ENCODE assay signal across 16 cellular contexts in the genomic region with DNA sequence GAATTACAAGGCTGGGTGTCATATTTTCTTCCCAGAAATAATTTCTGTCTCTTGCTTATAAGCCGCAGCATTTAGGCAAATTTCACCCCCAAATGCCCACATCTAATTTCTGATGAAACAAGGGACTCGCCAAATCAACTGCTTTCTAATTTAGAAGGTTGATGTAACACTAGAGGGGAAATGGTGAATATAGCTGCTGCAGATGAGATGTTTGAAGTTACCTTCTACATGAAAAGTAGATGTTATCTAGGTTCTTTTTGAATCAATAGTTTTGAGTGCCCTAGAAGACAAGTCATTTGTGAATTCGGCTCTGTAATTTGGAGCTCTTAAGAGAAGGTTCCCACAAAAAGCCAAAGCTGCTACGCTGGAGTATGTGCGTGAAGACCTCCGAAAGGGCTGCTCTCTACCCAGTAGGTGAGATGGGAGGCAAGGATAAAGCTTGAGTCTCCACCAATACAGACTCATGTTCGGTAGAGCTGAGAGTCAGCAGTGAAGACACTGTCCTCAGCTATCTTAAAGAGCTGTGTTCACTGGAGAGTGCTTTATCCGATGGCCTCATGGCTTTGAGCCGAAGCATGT.
DNase-seq lines count a peak whose midpoint lies in the region; ATAC-seq lines count a peak whose summit lies in the region.
"Had no signal": no experiment of that assay in that cellular context is flagged by ENCODE, and none has a peak within 500 bp of the region (broad histone marks: within the 10 kb centered on the region; RNA-seq: fewer than 3 reads in every experiment).

No MANE protein-coding gene starts in this region.

- H3K4me1 ChIP-seq in CD8-positive, alpha-beta memory T cell (ENCODE audit: insufficient read depth, low read length), result no peaks in the 10 kb centered on the region
- H3K4me1 ChIP-seq: BE2C had no signal

- no peaks in the 10 kb centered on the region for H3K4me1 Mint-ChIP-seq in activated T-cell treated with anti-CD3 and anti-CD28 coated beads, Interleukin-2, amount 50 U/mL, for 72 hours (ENCODE audit: low read depth)
- H3K4me1 Mint-ChIP-seq in CD8-positive, alpha-beta memory T cell, result peaks cover 0 to 8% (median 6%) of the 10 kb centered on the region in 3 donors
- peaks cover 0 to 7% (median 7%) of the 10 kb centered on the region in 3 donors for H3K4me1 Mint-ChIP-seq in T-cell

- no peaks in the 10 kb centered on the region for H3K27me3 Mint-ChIP-seq in activated T-cell treated with anti-CD3 and anti-CD28 coated beads, Interleukin-2, amount 50 U/mL, for 72 hours (ENCODE audit: low read depth)
- H3K27me3 Mint-ChIP-seq in CD8-positive, alpha-beta memory T cell, result peaks cover 2 to 3% of the 10 kb centered on the region in 2 donors
- peaks cover 4 to 5% of the 10 kb centered on the region in 2 donors for H3K27me3 Mint-ChIP-seq in T-cell

- no peak overlapping the region for H3K4me3 ChIP-seq in CD8-positive, alpha-beta memory T cell (ENCODE audit: low read length)
- H3K4me3 ChIP-seq: HAP-1 had no signal

- no peaks in the 10 kb centered on the region for H3K27me3 ChIP-seq in CD8-positive, alpha-beta memory T cell (ENCODE audit: insufficient read depth, low read length, poor library complexity, severe bottlenecking)
- H3K27me3 ChIP-seq: BE2C had no signal

- ATAC-seq in activated T-cell treated with anti-CD3 and anti-CD28 coated beads, Interleukin-2, amount 50 U/mL, for 72 hours (replicated peaks in 1 of 2), result peak; percentile 47 to 73
- ATAC-seq in T-cell (replicated peaks in 1 of 4), result peak in 2 of 4 experiments; percentile 49 to 51
- ATAC-seq: CD8-positive, alpha-beta T cell had no signal

- no peaks in the 10 kb centered on the region for H3K36me3 ChIP-seq in CD8-positive, alpha-beta memory T cell (ENCODE audit: insufficient read depth, low read length)
- H3K36me3 ChIP-seq: BE2C, HAP-1 had no signal

- no peaks in the 10 kb centered on the region for H3K9me3 ChIP-seq in CD8-positive, alpha-beta memory T cell (ENCODE audit: low read length)
- H3K9me3 ChIP-seq: BE2C, HAP-1 had no signal

- H3K4me3 Mint-ChIP-seq in activated T-cell treated with anti-CD3 and anti-CD28 coated beads, Interleukin-2, amount 50 U/mL, for 72 hours, result peak overlapping the region in 1 of 2 donors; percentile 66
- peak overlapping the region in 4 of 7 donors; percentile 19 to 52 (median 42) for H3K4me3 Mint-ChIP-seq in CD8-positive, alpha-beta memory T cell
- H3K4me3 Mint-ChIP-seq in T-cell, result peak overlapping the region in 2 of 3 donors; percentile 19 to 41
- H3K4me3 Mint-ChIP-seq: CD8-positive, alpha-beta T cell had no signal

- no peaks in the 10 kb centered on the region for H3K9me3 Mint-ChIP-seq in activated T-cell treated with anti-CD3 and anti-CD28 coated beads, Interleukin-2, amount 50 U/mL, for 72 hours
- no peaks in the 10 kb centered on the region for H3K9me3 Mint-ChIP-seq in CD8-positive, alpha-beta memory T cell
- H3K9me3 Mint-ChIP-seq in T-cell, result no peaks in the 10 kb centered on the region
- H3K9me3 Mint-ChIP-seq: CD8-positive, alpha-beta T cell had no signal

- no peak overlapping the region for H3K27ac ChIP-seq in CD8-positive, alpha-beta memory T cell (ENCODE audit: low read depth, low read length)

- H3K27ac Mint-ChIP-seq in activated T-cell treated with anti-CD3 and anti-CD28 coated beads, Interleukin-2, amount 50 U/mL, for 72 hours, result peak overlapping the region; percentile 54
- peak overlapping the region in 1 of 8 donors; percentile 55 for H3K27ac Mint-ChIP-seq in CD8-positive, alpha-beta memory T cell
- H3K27ac Mint-ChIP-seq in T-cell, result peak overlapping the region in 1 of 2 donors; percentile 67
- H3K27ac Mint-ChIP-seq: CD8-positive, alpha-beta T cell had no signal

- no peak for DNase-seq in activated T-cell treated with anti-CD3 and anti-CD28 coated beads, Interleukin-2, amount 50 U/mL, for 72 hours
- no peak for DNase-seq in activated T-cell treated with anti-CD3 and anti-CD28 coated beads for 4 hours
- DNase-seq in CD8-positive, alpha-beta memory T cell, result no peak
- no peak for DNase-seq in T-cell
- DNase-seq in OCI-M2 (lab: John Stamatoyannopoulos, UW; ENCODE audit: unreplicated experiment), result no peak
- no peak for DNase-seq in NOMO-1 (lab: John Stamatoyannopoulos, UW; ENCODE audit: unreplicated experiment in 2 of 2)
- DNase-seq in DMS79 treated with DMSO at 0.1 percent for 48 hours (lab: John Stamatoyannopoulos, UW), result no peak
- DNase-seq: ACHN; BE2C; C1 segment of cervical spinal cord; CD8-positive, alpha-beta T cell; COR-L47; DMS 273 treated with DMSO at 0.1 percent for 48 hours; DMS53; KG1 had no signal

- CTCF ChIA-PET in CD8-positive, alpha-beta memory T cell (lab: Charles Lee), result interaction anchor here (1.2 kb wide), 1 partner anchor 13 kb away, joined by 3 read pairs; no protein-coding TSS in a partner anchor
- CTCF ChIA-PET in T-cell (lab: Charles Lee), result no interaction called here

- POLR2A ChIA-PET in CD8-positive, alpha-beta memory T cell (lab: Charles Lee), result no interaction called here
- POLR2A ChIA-PET in T-cell (lab: Charles Lee), result no interaction called here

- peaks cover 0 to under 1% of the 10 kb centered on the region in 2 donors for H3K36me3 Mint-ChIP-seq in activated T-cell treated with anti-CD3 and anti-CD28 coated beads, Interleukin-2, amount 50 U/mL, for 72 hours (ENCODE audit: insufficient read depth in 2 of 2)
- no peaks in the 10 kb centered on the region for H3K36me3 Mint-ChIP-seq in CD8-positive, alpha-beta memory T cell
- H3K36me3 Mint-ChIP-seq in T-cell, result no peaks in the 10 kb centered on the region
- H3K36me3 Mint-ChIP-seq: CD8-positive, alpha-beta T cell had no signal
